19 cellular contexts compared by ENCODE assay signal in genomic region chr16:29237971-29238370, GRCh38.
DNase-seq lines count a peak whose midpoint lies in the region; ATAC-seq and TF ChIP-seq lines count a peak whose summit lies in the region.
"Had no signal": no experiment of that assay in that cellular context is flagged by ENCODE, and none has a peak within 500 bp of the region (broad histone marks: within the 10 kb centered on the region; RNA-seq: fewer than 3 reads in every experiment).

No MANE protein-coding gene starts in this region.

- ATAC-seq in CD8-positive, alpha-beta T cell, result no peak
- peak; percentile 44 for ATAC-seq in Panc1
- no peak for ATAC-seq in left lobe of liver
- ATAC-seq in HG03039 (IDR thresholded peaks at IDR 0.05; ENCODE audit: unreplicated experiment), result no peak
- no peak for ATAC-seq in CD4-positive, alpha-beta T cell (ENCODE audit: poor library complexity)
- no peak for ATAC-seq in HG03521 (IDR thresholded peaks at IDR 0.05; ENCODE audit: unreplicated experiment)
- ATAC-seq: HCT116 had no signal

- intact Hi-C loops in CD8-positive, alpha-beta T cell (cut with DNase I, micrococcal nuclease), result no loop called here
- intact Hi-C loops in Panc1 (cut with micrococcal nuclease; ENCODE audit: unreplicated experiment), result no loop called here
- intact Hi-C loops in CD4-positive, alpha-beta T cell (cut with DNase I, micrococcal nuclease), result no loop called here

- H3K4me1 ChIP-seq in CD8-positive, alpha-beta T cell (ENCODE audit: insufficient read depth, low read length), result no peaks in the 10 kb centered on the region
- H3K4me1 ChIP-seq in Panc1 (ENCODE audit: control insufficient read depth, insufficient read depth, low read length), result no peaks in the 10 kb centered on the region
- H3K4me1 ChIP-seq: BLaER1, Caco-2 had no signal

- peaks cover 3% of the 10 kb centered on the region for H3K9me3 Mint-ChIP-seq in CD8-positive, alpha-beta T cell
- peaks cover 5% of the 10 kb centered on the region for H3K9me3 Mint-ChIP-seq in type B pancreatic cell
- no peaks in the 10 kb centered on the region for H3K9me3 Mint-ChIP-seq in CD4-positive, alpha-beta T cell

- POLR2A ChIA-PET in CD8-positive, alpha-beta T cell (lab: Charles Lee), result no interaction called here
- POLR2A ChIA-PET in Panc1 (lab: Charles Lee), result no interaction called here
- POLR2A ChIA-PET in CD4-positive, alpha-beta T cell (lab: Charles Lee), result no interaction called here

- no peaks in the 10 kb centered on the region for H3K27me3 Mint-ChIP-seq in CD8-positive, alpha-beta T cell (ENCODE audit: low read depth)
- H3K27me3 Mint-ChIP-seq in type B pancreatic cell, result peaks cover 6% of the 10 kb centered on the region
- no peaks in the 10 kb centered on the region for H3K27me3 Mint-ChIP-seq in CD4-positive, alpha-beta T cell
- H3K27me3 Mint-ChIP-seq: CD8-positive, alpha-beta memory T cell; IgD-negative memory B cell had no signal

- no peak for TF ChIP-seq CTCF in CD8-positive, alpha-beta T cell (IDR thresholded peaks at IDR 0.05)
- TF ChIP-seq CTCF in Panc1 (IDR thresholded peaks at IDR 0.05) (no peak), type B pancreatic cell (conservative IDR thresholded peaks at IDR 0.05) (no peak)
- no peak for TF ChIP-seq CTCF in CD4-positive, alpha-beta T cell (IDR thresholded peaks at IDR 0.05)

- CTCF ChIA-PET in CD8-positive, alpha-beta T cell (lab: Charles Lee), result no interaction called here
- CTCF ChIA-PET in Panc1 (lab: Charles Lee), result no interaction called here
- CTCF ChIA-PET in CD4-positive, alpha-beta T cell (lab: Charles Lee), result no interaction called here

- H3K9me3 ChIP-seq in CD8-positive, alpha-beta T cell (ENCODE audit: low read length), result no peaks in the 10 kb centered on the region
- H3K9me3 ChIP-seq in Panc1 (ENCODE audit: control insufficient read depth, insufficient read depth, low read depth, low read length), result no peaks in the 10 kb centered on the region
- no peaks in the 10 kb centered on the region for H3K9me3 ChIP-seq in CD4-positive, alpha-beta T cell (ENCODE audit: control insufficient read depth, low read length)
- H3K9me3 ChIP-seq: BLaER1, Caco-2 had no signal

- no peak overlapping the region for H3K4me3 ChIP-seq in CD8-positive, alpha-beta T cell (ENCODE audit: low read depth, low read length)
- H3K4me3 ChIP-seq in Panc1 (ENCODE audit: low read depth in 2 of 2, low read length in 2 of 2), result no peak overlapping the region
- H3K4me3 ChIP-seq: BLaER1 had no signal

- BruUV-seq in Panc1 (replicated peaks; lab: Mats Ljungman, UMichigan), result no TSS peak

- no peaks in the 10 kb centered on the region for H3K36me3 Mint-ChIP-seq in CD8-positive, alpha-beta T cell
- no peaks in the 10 kb centered on the region for H3K36me3 Mint-ChIP-seq in type B pancreatic cell
- H3K36me3 Mint-ChIP-seq in CD4-positive, alpha-beta T cell (ENCODE audit: low read depth), result peaks cover 4% of the 10 kb centered on the region

- H3K27me3 ChIP-seq in CD8-positive, alpha-beta T cell (ENCODE audit: insufficient read depth, low read length), result no peaks in the 10 kb centered on the region
- no peaks in the 10 kb centered on the region for H3K27me3 ChIP-seq in Panc1 (ENCODE audit: control insufficient read depth, insufficient read depth, low read length)
- H3K27me3 ChIP-seq in CD4-positive, alpha-beta T cell (ENCODE audit: control insufficient read depth, insufficient read depth, low read length), result no peaks in the 10 kb centered on the region
- H3K27me3 ChIP-seq: BLaER1 had no signal

- H3K4me1 Mint-ChIP-seq in CD8-positive, alpha-beta T cell (ENCODE audit: low read depth), result no peaks in the 10 kb centered on the region
- no peaks in the 10 kb centered on the region for H3K4me1 Mint-ChIP-seq in type B pancreatic cell (ENCODE audit: unreplicated experiment)
- H3K4me1 Mint-ChIP-seq in CD4-positive, alpha-beta T cell (ENCODE audit: low read depth), result no peaks in the 10 kb centered on the region
- H3K4me1 Mint-ChIP-seq: CD14-positive monocyte; CD8-positive, alpha-beta memory T cell had no signal

- H3K27ac ChIP-seq in CD8-positive, alpha-beta T cell (ENCODE audit: low read depth, low read length), result no peak overlapping the region
- no peak overlapping the region for H3K27ac ChIP-seq in Panc1 (ENCODE audit: low read length)
- H3K27ac ChIP-seq in CD4-positive, alpha-beta T cell (ENCODE audit: low read depth, low read length), result no peak overlapping the region
- H3K27ac ChIP-seq: BLaER1, KMS-11 had no signal

- no peak overlapping the region for H3K4me3 Mint-ChIP-seq in CD8-positive, alpha-beta T cell
- H3K4me3 Mint-ChIP-seq in type B pancreatic cell, result no peak overlapping the region
- H3K4me3 Mint-ChIP-seq in CD4-positive, alpha-beta T cell, result no peak overlapping the region
- H3K4me3 Mint-ChIP-seq: CD14-positive monocyte; CD8-positive, alpha-beta memory T cell; HFFc6; IgD-negative memory B cell had no signal

- no peaks in the 10 kb centered on the region for H3K36me3 ChIP-seq in CD8-positive, alpha-beta T cell (ENCODE audit: insufficient read depth, low read length)
- H3K36me3 ChIP-seq in Panc1 (ENCODE audit: control insufficient read depth, insufficient read depth, low read length), result no peaks in the 10 kb centered on the region
- H3K36me3 ChIP-seq: BLaER1 had no signal

- DNase-seq in CD8-positive, alpha-beta T cell, result no peak
- no peak for DNase-seq in Panc1 (ENCODE audit: low read depth, low spot score)
- DNase-seq in left lobe of liver (ENCODE audit: low spot score), result peak; percentile 21
- DNase-seq in type B pancreatic cell (ENCODE audit: extremely low spot score, unreplicated experiment), result peak; percentile 42
- DNase-seq in GM19238 (ENCODE audit: insufficient read length, low spot score), result no peak
- no peak for DNase-seq in CD4-positive, alpha-beta T cell
- DNase-seq: 8988T; Caco-2; CD8-positive, alpha-beta memory T cell; GOT3; H7; HFFc6 had no signal

- in situ Hi-C loops in Panc1 (cut with HindIII; ENCODE audit: low pct_unique_long_range_greater_than_20kb, low sequenced_read_pairs), result no loop called here

- H3K27ac Mint-ChIP-seq in CD8-positive, alpha-beta T cell, result peak overlapping the region; percentile 49
- no peak overlapping the region for H3K27ac Mint-ChIP-seq in type B pancreatic cell
- no peak overlapping the region for H3K27ac Mint-ChIP-seq in CD4-positive, alpha-beta T cell
- H3K27ac Mint-ChIP-seq: CD8-positive, alpha-beta memory T cell; HFFc6 had no signal

Comparison
In these comparisons a context has a peak if more than half of its experiments do, and no peak if none do; other contexts are left out.
1. DNase-seq: peak in left lobe of liver (single experiment) and type B pancreatic cell (single experiment); none in CD8-positive, alpha-beta T cell (0 of 7), Panc1 (single experiment), GM19238 (single experiment) and CD4-positive, alpha-beta T cell (0 of 10).